ENCODE assay signal across 1 cellular context in the genomic region with DNA sequence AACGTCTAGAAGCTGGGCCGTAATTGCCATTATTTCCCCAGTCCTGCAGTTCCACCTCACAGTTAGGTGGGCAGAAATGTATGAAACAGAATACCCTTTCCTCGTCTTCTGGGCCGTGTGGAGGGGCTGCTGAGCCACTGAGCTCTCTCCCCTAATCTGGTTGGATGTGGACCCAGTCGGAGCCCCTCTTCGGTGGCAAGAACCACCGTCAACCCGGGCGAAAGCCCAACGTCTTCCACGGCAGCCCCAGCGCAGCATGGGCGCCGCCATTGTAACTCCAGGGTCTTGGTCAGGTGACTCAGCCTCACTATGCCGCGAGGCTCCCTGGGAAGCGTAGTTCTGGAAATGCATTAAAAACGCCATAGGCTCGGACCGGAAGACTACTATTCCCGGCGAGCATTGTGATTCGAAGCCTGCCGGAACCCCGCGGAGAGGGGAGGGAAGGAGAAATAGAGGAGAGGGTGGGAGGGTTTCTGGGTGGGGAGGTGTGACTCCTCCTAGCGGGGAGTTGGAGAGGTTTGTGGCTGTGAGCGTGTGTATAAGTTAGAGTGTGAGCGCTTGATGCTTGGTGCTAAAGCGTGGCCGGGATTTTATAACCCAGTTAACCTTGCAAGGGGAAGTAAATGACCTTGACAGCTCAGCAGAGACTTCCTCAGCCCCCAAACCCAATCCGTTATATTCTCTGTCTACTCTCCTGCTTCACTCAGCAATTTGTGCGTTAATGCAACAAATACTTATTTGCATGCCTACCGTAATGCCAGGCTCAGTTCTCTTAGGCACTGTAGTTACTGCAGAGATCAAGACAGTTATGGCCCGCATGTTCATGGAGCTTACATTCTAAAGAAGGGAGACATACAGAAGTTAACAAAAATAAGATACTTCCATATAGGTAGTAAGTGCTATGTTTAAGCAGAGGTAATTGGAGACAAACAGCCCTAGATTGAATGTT.
TF ChIP-seq lines count a peak whose summit lies in the region.

A gene with protein sequence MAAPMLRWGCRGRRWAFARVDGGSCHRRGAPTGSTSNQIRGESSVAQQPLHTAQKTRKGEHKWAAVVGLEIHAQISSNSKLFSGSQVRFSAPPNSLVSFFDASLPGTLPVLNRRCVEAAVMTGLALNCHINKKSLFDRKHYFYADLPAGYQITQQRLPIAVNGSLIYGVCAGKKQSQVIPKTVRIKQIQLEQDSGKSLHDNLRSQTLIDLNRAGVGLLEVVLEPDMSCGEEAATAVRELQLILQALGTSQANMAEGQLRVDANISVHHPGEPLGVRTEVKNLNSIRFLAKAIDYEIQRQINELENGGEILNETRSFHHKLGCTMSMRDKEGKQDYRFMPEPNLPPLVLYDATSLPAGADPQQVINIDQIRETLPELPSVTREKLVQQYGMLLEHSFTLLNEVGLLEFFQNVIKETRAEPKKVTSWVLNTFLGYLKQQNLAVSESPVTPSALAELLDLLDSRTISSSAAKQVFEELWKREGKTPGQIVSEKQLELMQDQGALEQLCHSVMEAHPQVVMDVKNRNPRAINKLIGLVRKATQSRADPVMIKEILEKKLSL (minus strand): TSS at position 295 of the 949 bp plus-strand sequence. CDS start 25 bp downstream, at position 270.

TF ChIP-seq in HepG2, 621 proteins besides CTCF, POLR2A, EP300 and RAD21 (continued from another document and continues in another):
- TF ChIP-seq, protein P1, sequence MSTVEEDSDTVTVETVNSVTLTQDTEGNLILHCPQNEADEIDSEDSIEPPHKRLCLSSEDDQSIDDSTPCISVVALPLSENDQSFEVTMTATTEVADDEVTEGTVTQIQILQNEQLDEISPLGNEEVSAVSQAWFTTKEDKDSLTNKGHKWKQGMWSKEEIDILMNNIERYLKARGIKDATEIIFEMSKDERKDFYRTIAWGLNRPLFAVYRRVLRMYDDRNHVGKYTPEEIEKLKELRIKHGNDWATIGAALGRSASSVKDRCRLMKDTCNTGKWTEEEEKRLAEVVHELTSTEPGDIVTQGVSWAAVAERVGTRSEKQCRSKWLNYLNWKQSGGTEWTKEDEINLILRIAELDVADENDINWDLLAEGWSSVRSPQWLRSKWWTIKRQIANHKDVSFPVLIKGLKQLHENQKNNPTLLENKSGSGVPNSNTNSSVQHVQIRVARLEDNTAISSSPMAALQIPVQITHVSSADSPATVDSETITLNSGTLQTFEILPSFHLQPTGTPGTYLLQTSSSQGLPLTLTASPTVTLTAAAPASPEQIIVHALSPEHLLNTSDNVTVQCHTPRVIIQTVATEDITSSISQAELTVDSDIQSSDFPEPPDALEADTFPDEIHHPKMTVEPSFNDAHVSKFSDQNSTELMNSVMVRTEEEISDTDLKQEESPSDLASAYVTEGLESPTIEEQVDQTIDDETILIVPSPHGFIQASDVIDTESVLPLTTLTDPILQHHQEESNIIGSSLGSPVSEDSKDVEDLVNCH (CRISPR knock-in tag; IDR thresholded peaks at IDR 0.05): no peak
- no peak for TF ChIP-seq ZNF629 (CRISPR knock-in tag; conservative IDR thresholded peaks at IDR 0.05)
- no peak for TF ChIP-seq ZNF510 (CRISPR knock-in tag; IDR thresholded peaks at IDR 0.05; ENCODE audit: low read depth)
- TF ChIP-seq, protein P2, sequence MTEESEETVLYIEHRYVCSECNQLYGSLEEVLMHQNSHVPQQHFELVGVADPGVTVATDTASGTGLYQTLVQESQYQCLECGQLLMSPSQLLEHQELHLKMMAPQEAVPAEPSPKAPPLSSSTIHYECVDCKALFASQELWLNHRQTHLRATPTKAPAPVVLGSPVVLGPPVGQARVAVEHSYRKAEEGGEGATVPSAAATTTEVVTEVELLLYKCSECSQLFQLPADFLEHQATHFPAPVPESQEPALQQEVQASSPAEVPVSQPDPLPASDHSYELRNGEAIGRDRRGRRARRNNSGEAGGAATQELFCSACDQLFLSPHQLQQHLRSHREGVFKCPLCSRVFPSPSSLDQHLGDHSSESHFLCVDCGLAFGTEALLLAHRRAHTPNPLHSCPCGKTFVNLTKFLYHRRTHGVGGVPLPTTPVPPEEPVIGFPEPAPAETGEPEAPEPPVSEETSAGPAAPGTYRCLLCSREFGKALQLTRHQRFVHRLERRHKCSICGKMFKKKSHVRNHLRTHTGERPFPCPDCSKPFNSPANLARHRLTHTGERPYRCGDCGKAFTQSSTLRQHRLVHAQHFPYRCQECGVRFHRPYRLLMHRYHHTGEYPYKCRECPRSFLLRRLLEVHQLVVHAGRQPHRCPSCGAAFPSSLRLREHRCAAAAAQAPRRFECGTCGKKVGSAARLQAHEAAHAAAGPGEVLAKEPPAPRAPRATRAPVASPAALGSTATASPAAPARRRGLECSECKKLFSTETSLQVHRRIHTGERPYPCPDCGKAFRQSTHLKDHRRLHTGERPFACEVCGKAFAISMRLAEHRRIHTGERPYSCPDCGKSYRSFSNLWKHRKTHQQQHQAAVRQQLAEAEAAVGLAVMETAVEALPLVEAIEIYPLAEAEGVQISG (CRISPR knock-in tag; IDR thresholded peaks at IDR 0.05): peak; percentile 97
- TF ChIP-seq SAP130 (CRISPR knock-in tag; IDR thresholded peaks at IDR 0.05; ENCODE audit: low read depth): peak; percentile 96
- TF ChIP-seq ZNF792 (CRISPR knock-in tag; IDR thresholded peaks at IDR 0.05): peak; percentile 48
- no peak; the same call in 1 of the 2 replicates for TF ChIP-seq GFI1 (CRISPR knock-in tag; IDR thresholded peaks at IDR 0.05; ENCODE audit: borderline replicate concordance)
- no peak for TF ChIP-seq ZNF224 (CRISPR knock-in tag; IDR thresholded peaks at IDR 0.05)
- TF ChIP-seq ZZZ3 (CRISPR knock-in tag; IDR thresholded peaks at IDR 0.05; ENCODE audit: borderline replicate concordance): no peak
- TF ChIP-seq, protein P3, sequence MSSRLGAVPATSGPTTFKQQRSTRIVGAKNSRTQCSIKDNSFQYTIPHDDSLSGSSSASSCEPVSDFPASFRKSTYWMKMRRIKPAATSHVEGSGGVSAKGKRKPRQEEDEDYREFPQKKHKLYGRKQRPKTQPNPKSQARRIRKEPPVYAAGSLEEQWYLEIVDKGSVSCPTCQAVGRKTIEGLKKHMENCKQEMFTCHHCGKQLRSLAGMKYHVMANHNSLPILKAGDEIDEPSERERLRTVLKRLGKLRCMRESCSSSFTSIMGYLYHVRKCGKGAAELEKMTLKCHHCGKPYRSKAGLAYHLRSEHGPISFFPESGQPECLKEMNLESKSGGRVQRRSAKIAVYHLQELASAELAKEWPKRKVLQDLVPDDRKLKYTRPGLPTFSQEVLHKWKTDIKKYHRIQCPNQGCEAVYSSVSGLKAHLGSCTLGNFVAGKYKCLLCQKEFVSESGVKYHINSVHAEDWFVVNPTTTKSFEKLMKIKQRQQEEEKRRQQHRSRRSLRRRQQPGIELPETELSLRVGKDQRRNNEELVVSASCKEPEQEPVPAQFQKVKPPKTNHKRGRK (CRISPR knock-in tag; IDR thresholded peaks at IDR 0.05): no peak
- no peak for TF ChIP-seq ZNF282 (IDR thresholded peaks at IDR 0.05; ENCODE audit: partially characterized antibody)
- no peak for TF ChIP-seq ZNF577 (CRISPR knock-in tag; IDR thresholded peaks at IDR 0.05; ENCODE audit: borderline replicate concordance, low read depth)
- TF ChIP-seq, protein P4, sequence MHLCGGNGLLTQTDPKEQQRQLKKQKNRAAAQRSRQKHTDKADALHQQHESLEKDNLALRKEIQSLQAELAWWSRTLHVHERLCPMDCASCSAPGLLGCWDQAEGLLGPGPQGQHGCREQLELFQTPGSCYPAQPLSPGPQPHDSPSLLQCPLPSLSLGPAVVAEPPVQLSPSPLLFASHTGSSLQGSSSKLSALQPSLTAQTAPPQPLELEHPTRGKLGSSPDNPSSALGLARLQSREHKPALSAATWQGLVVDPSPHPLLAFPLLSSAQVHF (CRISPR knock-in tag; IDR thresholded peaks at IDR 0.05): no peak
- no peak for TF ChIP-seq SRSF4 (IDR thresholded peaks at IDR 0.05; ENCODE audit: low read depth, low read length, poor library complexity, severe bottlenecking)
- no peak for TF ChIP-seq RFX5 (IDR thresholded peaks at IDR 0.05; ENCODE audit: low read depth, low read length)
- no peak for TF ChIP-seq TOE1 (CRISPR knock-in tag; IDR thresholded peaks at IDR 0.05)
- no peak for TF ChIP-seq ZNF326 (CRISPR knock-in tag; IDR thresholded peaks at IDR 0.05; ENCODE audit: borderline replicate concordance)
- no peak for TF ChIP-seq FIP1L1 (IDR thresholded peaks at IDR 0.05; ENCODE audit: borderline replicate concordance, insufficient read depth, low read depth, low read length)
- no peak for TF ChIP-seq NFE2L1 (CRISPR knock-in tag; IDR thresholded peaks at IDR 0.05; ENCODE audit: borderline replicate concordance)
- no peak for TF ChIP-seq ZNF558 (CRISPR knock-in tag; IDR thresholded peaks at IDR 0.05; ENCODE audit: borderline replicate concordance)
- TF ChIP-seq, protein P5, sequence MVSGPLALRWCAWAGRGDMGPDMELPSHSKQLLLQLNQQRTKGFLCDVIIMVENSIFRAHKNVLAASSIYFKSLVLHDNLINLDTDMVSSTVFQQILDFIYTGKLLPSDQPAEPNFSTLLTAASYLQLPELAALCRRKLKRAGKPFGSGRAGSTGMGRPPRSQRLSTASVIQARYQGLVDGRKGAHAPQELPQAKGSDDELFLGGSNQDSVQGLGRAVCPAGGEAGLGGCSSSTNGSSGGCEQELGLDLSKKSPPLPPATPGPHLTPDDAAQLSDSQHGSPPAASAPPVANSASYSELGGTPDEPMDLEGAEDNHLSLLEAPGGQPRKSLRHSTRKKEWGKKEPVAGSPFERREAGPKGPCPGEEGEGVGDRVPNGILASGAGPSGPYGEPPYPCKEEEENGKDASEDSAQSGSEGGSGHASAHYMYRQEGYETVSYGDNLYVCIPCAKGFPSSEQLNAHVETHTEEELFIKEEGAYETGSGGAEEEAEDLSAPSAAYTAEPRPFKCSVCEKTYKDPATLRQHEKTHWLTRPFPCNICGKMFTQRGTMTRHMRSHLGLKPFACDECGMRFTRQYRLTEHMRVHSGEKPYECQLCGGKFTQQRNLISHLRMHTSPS (CRISPR knock-in tag; IDR thresholded peaks at IDR 0.05; ENCODE audit: low read depth): no peak
- no peak for TF ChIP-seq CENPX (CRISPR knock-in tag; IDR thresholded peaks at IDR 0.05)
- TF ChIP-seq, protein P6, sequence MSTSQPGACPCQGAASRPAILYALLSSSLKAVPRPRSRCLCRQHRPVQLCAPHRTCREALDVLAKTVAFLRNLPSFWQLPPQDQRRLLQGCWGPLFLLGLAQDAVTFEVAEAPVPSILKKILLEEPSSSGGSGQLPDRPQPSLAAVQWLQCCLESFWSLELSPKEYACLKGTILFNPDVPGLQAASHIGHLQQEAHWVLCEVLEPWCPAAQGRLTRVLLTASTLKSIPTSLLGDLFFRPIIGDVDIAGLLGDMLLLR (CRISPR knock-in tag; IDR thresholded peaks at IDR 0.05): peak; percentile 3; the same call in 1 of the 2 replicates
- no peak for TF ChIP-seq ZFP36L2 (CRISPR knock-in tag; IDR thresholded peaks at IDR 0.05)
- TF ChIP-seq ZNF616 (CRISPR knock-in tag; IDR thresholded peaks at IDR 0.05; ENCODE audit: low read depth): no peak
- no peak for TF ChIP-seq ZNF17 (CRISPR knock-in tag; IDR thresholded peaks at IDR 0.05)
- TF ChIP-seq, protein P7, sequence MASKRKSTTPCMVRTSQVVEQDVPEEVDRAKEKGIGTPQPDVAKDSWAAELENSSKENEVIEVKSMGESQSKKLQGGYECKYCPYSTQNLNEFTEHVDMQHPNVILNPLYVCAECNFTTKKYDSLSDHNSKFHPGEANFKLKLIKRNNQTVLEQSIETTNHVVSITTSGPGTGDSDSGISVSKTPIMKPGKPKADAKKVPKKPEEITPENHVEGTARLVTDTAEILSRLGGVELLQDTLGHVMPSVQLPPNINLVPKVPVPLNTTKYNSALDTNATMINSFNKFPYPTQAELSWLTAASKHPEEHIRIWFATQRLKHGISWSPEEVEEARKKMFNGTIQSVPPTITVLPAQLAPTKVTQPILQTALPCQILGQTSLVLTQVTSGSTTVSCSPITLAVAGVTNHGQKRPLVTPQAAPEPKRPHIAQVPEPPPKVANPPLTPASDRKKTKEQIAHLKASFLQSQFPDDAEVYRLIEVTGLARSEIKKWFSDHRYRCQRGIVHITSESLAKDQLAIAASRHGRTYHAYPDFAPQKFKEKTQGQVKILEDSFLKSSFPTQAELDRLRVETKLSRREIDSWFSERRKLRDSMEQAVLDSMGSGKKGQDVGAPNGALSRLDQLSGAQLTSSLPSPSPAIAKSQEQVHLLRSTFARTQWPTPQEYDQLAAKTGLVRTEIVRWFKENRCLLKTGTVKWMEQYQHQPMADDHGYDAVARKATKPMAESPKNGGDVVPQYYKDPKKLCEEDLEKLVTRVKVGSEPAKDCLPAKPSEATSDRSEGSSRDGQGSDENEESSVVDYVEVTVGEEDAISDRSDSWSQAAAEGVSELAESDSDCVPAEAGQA (IDR thresholded peaks at IDR 0.05; ENCODE audit: low read depth): peak; percentile 33; the same call in 1 of the 2 replicates
- TF ChIP-seq, protein P7 (CRISPR knock-in tag; IDR thresholded peaks at IDR 0.05; ENCODE audit: borderline replicate concordance): no peak
- no peak for TF ChIP-seq MAFG (CRISPR knock-in tag; IDR thresholded peaks at IDR 0.05)
- TF ChIP-seq, protein P8, sequence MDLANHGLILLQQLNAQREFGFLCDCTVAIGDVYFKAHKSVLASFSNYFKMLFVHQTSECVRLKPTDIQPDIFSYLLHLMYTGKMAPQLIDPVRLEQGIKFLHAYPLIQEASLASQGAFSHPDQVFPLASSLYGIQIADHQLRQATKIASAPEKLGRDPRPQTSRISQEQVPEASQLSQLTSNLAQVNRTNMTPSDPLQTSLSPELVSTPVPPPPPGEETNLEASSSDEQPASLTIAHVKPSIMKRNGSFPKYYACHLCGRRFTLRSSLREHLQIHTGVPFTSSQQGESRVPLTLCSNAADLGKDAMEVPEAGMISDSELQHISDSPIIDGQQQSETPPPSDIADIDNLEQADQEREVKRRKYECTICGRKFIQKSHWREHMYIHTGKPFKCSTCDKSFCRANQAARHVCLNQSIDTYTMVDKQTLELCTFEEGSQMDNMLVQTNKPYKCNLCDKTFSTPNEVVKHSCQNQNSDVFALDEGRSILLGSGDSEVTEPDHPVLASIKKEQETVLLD (CRISPR knock-in tag; IDR thresholded peaks at IDR 0.05; ENCODE audit: low read depth): no peak
- no peak for TF ChIP-seq ZNF354B (CRISPR knock-in tag; IDR thresholded peaks at IDR 0.05)
- TF ChIP-seq ZNF205 (CRISPR knock-in tag; IDR thresholded peaks at IDR 0.05): 0 out of 2 replicates have a peak, but pooled peaks have one; percentile 6
